8 cellular contexts compared by ENCODE assay signal in the genomic region with DNA sequence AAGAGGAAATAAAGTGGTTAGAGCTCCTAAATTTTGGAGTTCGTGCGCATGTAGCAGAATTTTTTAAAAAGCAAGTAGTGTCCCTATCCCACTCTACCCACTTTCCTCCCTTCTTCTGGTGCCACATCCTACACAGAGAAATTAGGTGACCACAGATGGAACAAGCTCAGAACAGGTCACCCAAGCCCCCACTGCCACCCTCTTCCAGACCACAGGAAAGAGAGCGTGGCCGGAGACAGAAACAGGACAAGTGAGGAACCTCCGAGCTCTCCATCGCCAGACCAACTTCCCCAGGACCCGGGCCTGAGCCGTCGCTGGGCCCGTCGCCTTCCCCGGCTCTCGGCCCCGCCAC. TPM values are rescaled to one million over a fixed set of nuclear protein-coding genes. Genes with fewer than 3 reads are reported as not detected.
DNase-seq lines count a peak whose midpoint lies in the region; ATAC-seq, FAIRE-seq and TF ChIP-seq lines count a peak whose summit lies in the region.

No MANE protein-coding gene starts in this region.

- H3K27me3 ChIP-seq in BE2C (no peaks in the 10 kb centered on the region), liver (ENCODE audit: control insufficient read depth in 4 of 4, insufficient read depth in 4 of 4, low read length in 3 of 4) (no peaks in the 10 kb centered on the region), transverse colon (no peaks in the 10 kb centered on the region)

- no peak for TF ChIP-seq CTCF in BE2C (IDR thresholded peaks at IDR 0.05; ENCODE audit: low read depth, low read length)
- TF ChIP-seq CTCF in liver (IDR thresholded peaks at IDR 0.05; ENCODE audit: low read depth, low read length, missing input control), result no peak
- no peak for TF ChIP-seq CTCF in transverse colon (IDR thresholded peaks at IDR 0.05)

- peak overlapping the region; percentile 93 to 100 for H3K27ac ChIP-seq in liver (ENCODE audit: low read depth in 1 of 2, low read length in 2 of 2)
- peak overlapping the region; percentile 97 to 100 (median 98) for H3K27ac ChIP-seq in transverse colon

- WGBS in liver, result 1% methylated on average over 14 of the region's 14 CpGs
- WGBS in transverse colon (ENCODE audit: low coverage in 1 of 2), 2 donors, result 0 to 1% methylated on average over 2 to 14 of the region's 14 CpGs

- peak overlapping the region; percentile 78 to 97 for H3K9ac ChIP-seq in liver (ENCODE audit: low read depth in 1 of 2, low read length in 2 of 2)

- H3K36me3 Mint-ChIP-seq in activated naive CD8-positive, alpha-beta T cell treated with anti-CD3 and anti-CD28 coated beads, Interleukin-2, amount 10 ng/mL, durations not matched to agents 7 days and 5 days, result peaks cover 8% of the 10 kb centered on the region

- H3K4me3 ChIP-seq in BE2C (ENCODE audit: low read depth, low read length), result peak overlapping the region; percentile 80
- H3K4me3 ChIP-seq in liver (ENCODE audit: low read depth in 1 of 3, low read length in 3 of 3), result peak overlapping the region; percentile 66 to 92 (median 84)
- H3K4me3 ChIP-seq in transverse colon, result peak overlapping the region; percentile 68 to 87 (median 80)

- intact Hi-C loops in transverse colon (cut with DNase I; ENCODE audit: low total_unique reads), result loop anchor here (5.0 kb wide), 2 partner anchors 69 to 84 kb away; a partner anchor contains a TSS

- no peaks in the 10 kb centered on the region for H3K4me1 ChIP-seq in BE2C
- peaks cover 0 to 30% (median 12%) of the 10 kb centered on the region in 4 donors for H3K4me1 ChIP-seq in liver (ENCODE audit: control insufficient read depth in 4 of 4, insufficient read depth in 4 of 4, low read length in 3 of 4)
- peaks cover 0 to 46% (median 24%) of the 10 kb centered on the region in 4 donors for H3K4me1 ChIP-seq in transverse colon

- peaks cover 13% of the 10 kb centered on the region for H3K27me3 Mint-ChIP-seq in activated naive CD8-positive, alpha-beta T cell treated with anti-CD3 and anti-CD28 coated beads, Interleukin-2, amount 10 ng/mL, durations not matched to agents 7 days and 5 days

- H3K36me3 ChIP-seq in BE2C (no peaks in the 10 kb centered on the region), liver (ENCODE audit: control insufficient read depth in 4 of 4, insufficient read depth in 3 of 4, low read depth in 1 of 4, low read length in 3 of 4) (no peaks in the 10 kb centered on the region), transverse colon (no peaks in the 10 kb centered on the region)

- H3K4me3 Mint-ChIP-seq in activated naive CD8-positive, alpha-beta T cell treated with anti-CD3 and anti-CD28 coated beads, Interleukin-2, amount 10 ng/mL, durations not matched to agents 7 days and 5 days, result peak overlapping the region; percentile 94

- peak overlapping the region; percentile 90 for H3K27ac Mint-ChIP-seq in activated naive CD8-positive, alpha-beta T cell treated with anti-CD3 and anti-CD28 coated beads, Interleukin-2, amount 10 ng/mL, durations not matched to agents 7 days and 5 days

- no peaks in the 10 kb centered on the region for H3K9me3 ChIP-seq in BE2C
- H3K9me3 ChIP-seq in liver (ENCODE audit: control insufficient read depth in 4 of 4, low read length in 3 of 4), result no peaks in the 10 kb centered on the region
- no peaks in the 10 kb centered on the region for H3K9me3 ChIP-seq in transverse colon

- no peak for FAIRE-seq in GM19239 (lab: Jason Lieb, UNC)

- POLR2A ChIA-PET in activated naive CD8-positive, alpha-beta T cell treated with anti-CD3 and anti-CD28 coated beads, Interleukin-2, amount 10 ng/mL, durations not matched to agents 7 days and 5 days (lab: Charles Lee), result interaction anchor here (0.7 to 1.7 kb wide), 8 partner anchors 11 to 133 kb away, joined by 3 to 10 read pairs (median 5); a partner anchor contains a TSS

- peaks cover 29% of the 10 kb centered on the region for H3K4me1 Mint-ChIP-seq in activated naive CD8-positive, alpha-beta T cell treated with anti-CD3 and anti-CD28 coated beads, Interleukin-2, amount 10 ng/mL, durations not matched to agents 7 days and 5 days

- TF ChIP-seq POLR2A in transverse colon (IDR thresholded peaks at IDR 0.05), result no peak

- peak; percentile 24 for ATAC-seq in HG02571 (IDR thresholded peaks at IDR 0.05; ENCODE audit: unreplicated experiment)
- ATAC-seq in activated naive CD8-positive, alpha-beta T cell treated with anti-CD3 and anti-CD28 coated beads, Interleukin-2, amount 10 ng/mL, durations not matched to agents 7 days and 5 days (ENCODE audit: low read depth), result no peak

- TF ChIP-seq RAD21 in liver (IDR thresholded peaks at IDR 0.05), result no peak

- no peaks in the 10 kb centered on the region for H3K9me3 Mint-ChIP-seq in activated naive CD8-positive, alpha-beta T cell treated with anti-CD3 and anti-CD28 coated beads, Interleukin-2, amount 10 ng/mL, durations not matched to agents 7 days and 5 days

- in situ Hi-C loops in transverse colon (cut with MboI; ENCODE audit: low pct_ligation_motif_present in 1 of 4, low pct_unique_long_range_greater_than_20kb in 1 of 4, low sequenced_read_pairs in 3 of 4), result loop anchor here in 1 of 4 donors (10.0 kb wide), 1 partner anchor 61 kb away; no protein-coding TSS in a partner anchor

- TF ChIP-seq EP300 in transverse colon (IDR thresholded peaks at IDR 0.05; ENCODE audit: low read depth), result no peak

- DNase-seq in BE2C, result no peak
- no peak for DNase-seq in activated naive CD8-positive, alpha-beta T cell treated with anti-CD3 and anti-CD28 coated beads, Interleukin-2, amount 10 ng/mL, durations not matched to agents 7 days and 5 days
- no peak for DNase-seq in transverse colon
- no peak for DNase-seq in iPS-NIHi11 (ENCODE audit: low spot score)
- DNase-seq in DMS79 (lab: John Stamatoyannopoulos, UW), result no peak
- DNase-seq in GM19239 (ENCODE audit: insufficient read length, low spot score), result no peak

TF ChIP-seq in liver, 16 proteins besides CTCF, POLR2A, EP300 and RAD21:
- TF ChIP-seq JUND (IDR thresholded peaks at IDR 0.05) (no peak), FOXA1 (IDR thresholded peaks at IDR 0.05) (no peak), NR2F2 (IDR thresholded peaks at IDR 0.05) (no peak), HNF4A (conservative IDR thresholded peaks at IDR 0.05) (no peak), EGR1 (IDR thresholded peaks at IDR 0.05; ENCODE audit: low read depth in 2 of 2) (no peak), SP1 (IDR thresholded peaks at IDR 0.05) (no peak), YY1 (IDR thresholded peaks at IDR 0.05) (no peak), TAF1 (conservative IDR thresholded peaks at IDR 0.05) (no peak), FOXA2 (IDR thresholded peaks at IDR 0.05) (no peak)
- TF ChIP-seq, protein P1, sequence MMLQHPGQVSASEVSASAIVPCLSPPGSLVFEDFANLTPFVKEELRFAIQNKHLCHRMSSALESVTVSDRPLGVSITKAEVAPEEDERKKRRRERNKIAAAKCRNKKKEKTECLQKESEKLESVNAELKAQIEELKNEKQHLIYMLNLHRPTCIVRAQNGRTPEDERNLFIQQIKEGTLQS (IDR thresholded peaks at IDR 0.05), result no peak
- TF ChIP-seq, protein P2, sequence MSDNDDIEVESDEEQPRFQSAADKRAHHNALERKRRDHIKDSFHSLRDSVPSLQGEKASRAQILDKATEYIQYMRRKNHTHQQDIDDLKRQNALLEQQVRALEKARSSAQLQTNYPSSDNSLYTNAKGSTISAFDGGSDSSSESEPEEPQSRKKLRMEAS (IDR thresholded peaks at IDR 0.05), result no peak

RNA-seq across cellular contexts. Expression of a gene that starts 0.4 kb away (rescaled TPM):
- 8.8 TPM for polyA plus RNA-seq in BE2C (2012; ENCODE audit: insufficient read depth, insufficient read length, low read depth)
- 10 to 100 TPM; 54.5 to 55.3 TPM for total RNA-seq in activated naive CD8-positive, alpha-beta T cell treated with anti-CD3 and anti-CD28 coated beads, Interleukin-2, amount 10 ng/mL, durations not matched to agents 7 days and 5 days
- 10 to 100 TPM; 41.4 to 46.7 TPM for total RNA-seq in liver
- 10 to 100 TPM in 1 of 2 donors, 1 to 10 TPM in 1; 9.5 to 13.2 TPM for polyA plus RNA-seq in liver
- total RNA-seq in transverse colon, result 10 to 100 TPM; 33.6 to 96.1 (median 49.7) TPM
